26 cellular contexts compared by ENCODE assay signal in genomic region chr11:30452114-30452513, GRCh38.
A peak's percentile ranks its signal among the peaks of the same experiment; 100 is the strongest.
DNase-seq lines count a peak whose midpoint lies in the region; ATAC-seq, FAIRE-seq and TF ChIP-seq lines count a peak whose summit lies in the region.
"Had no signal": no experiment of that assay in that cellular context is flagged by ENCODE, and none has a peak within 500 bp of the region (broad histone marks: within the 10 kb centered on the region; RNA-seq: fewer than 3 reads in every experiment).

No MANE protein-coding gene starts in this region.

- no peak overlapping the region for H2AFZ ChIP-seq in HepG2 (ENCODE audit: low read length)
- H2AFZ ChIP-seq in H1 (ENCODE audit: low read length): no peak overlapping the region

- TF ChIP-seq CTCF in liver (IDR thresholded peaks at IDR 0.05; ENCODE audit: low read depth, low read length, missing input control): no peak
- no peak for TF ChIP-seq CTCF in HepG2 (CRISPR knock-in tag; IDR thresholded peaks at IDR 0.05)
- TF ChIP-seq CTCF in H1 (IDR thresholded peaks at IDR 0.05; ENCODE audit: control extremely low read depth in 1 of 3, insufficient read depth in 1 of 3, low read depth in 1 of 3, low read length in 3 of 3): no peak
- TF ChIP-seq CTCF in mesothelial cell of epicardium (IDR thresholded peaks at IDR 0.05; ENCODE audit: unreplicated experiment): no peak

- no peak overlapping the region for H2BK15ac ChIP-seq in H1 (ENCODE audit: low read length)

- no peaks in the 10 kb centered on the region for H3K27me3 ChIP-seq in liver (ENCODE audit: control insufficient read depth in 4 of 4, insufficient read depth in 4 of 4, low read length in 3 of 4)
- no peaks in the 10 kb centered on the region for H3K27me3 ChIP-seq in HepG2 (ENCODE audit: control insufficient read depth in 1 of 2, insufficient read depth in 2 of 2, low read length in 2 of 2)
- peaks cover 0 to 9% (median 4%) of the 10 kb centered on the region in 4 experiments; a peak in 4 of 7 replicates for H3K27me3 ChIP-seq in H1 (replicated peaks in 1 of 4; ENCODE audit: control insufficient read depth in 3 of 4, extremely low read depth in 1 of 4, insufficient read depth in 3 of 4, low read length in 3 of 4)
- H3K27me3 ChIP-seq: BE2C, SJCRH30 had no signal

- H3K9me3 Mint-ChIP-seq in mesothelial cell of epicardium: no peaks in the 10 kb centered on the region

- FAIRE-seq in HepG2 (lab: Jason Lieb, UNC) (no peak), H1 (lab: Jason Lieb, UNC) (no peak), GM12891 (lab: Jason Lieb, UNC) (no peak)
- FAIRE-seq: GM18507 had no signal

- peak overlapping the region; percentile 27; the same call in 1 of the 2 replicates for H2BK5ac ChIP-seq in H1 (ENCODE audit: low read depth, low read length)

- H3K4me3 ChIP-seq in liver (ENCODE audit: low read depth in 1 of 3, low read length in 3 of 3) (no peak overlapping the region), HepG2 (replicated peaks in 1 of 3; ENCODE audit: insufficient read depth in 1 of 3, low read depth in 2 of 3, low read length in 3 of 3) (no peak overlapping the region), H1 (ENCODE audit: extremely low read depth in 1 of 4, insufficient read depth in 2 of 4, low read depth in 3 of 4, low read length in 4 of 4) (no peak overlapping the region; a peak in 1 of 8 replicates)
- H3K4me3 ChIP-seq: HAP-1, SJCRH30 had no signal

- peak overlapping the region; percentile 7 for H4K5ac ChIP-seq in H1 (ENCODE audit: insufficient read length, low read depth, low read length)

- ATAC-seq in HepG2: no peak
- ATAC-seq in HG02884 (IDR thresholded peaks at IDR 0.05; ENCODE audit: unreplicated experiment): no peak
- ATAC-seq in HG03521 (IDR thresholded peaks at IDR 0.05; ENCODE audit: unreplicated experiment): no peak
- ATAC-seq: PC-3, SK-N-SH treated with all-trans-retinoic acid at 6 μM for 48 hours had no signal

- H3K36me3 ChIP-seq in liver (ENCODE audit: control insufficient read depth in 4 of 4, insufficient read depth in 3 of 4, low read depth in 1 of 4, low read length in 3 of 4) (no peaks in the 10 kb centered on the region), HepG2 (replicated peaks in 1 of 2; ENCODE audit: control insufficient read depth in 1 of 2, insufficient read depth in 2 of 2, low read length in 2 of 2) (no peaks in the 10 kb centered on the region), H1 (ENCODE audit: control insufficient read depth in 2 of 4, insufficient read depth in 4 of 4, low read length in 3 of 4) (no peaks in the 10 kb centered on the region)
- H3K36me3 ChIP-seq: BE2C, SJCRH30 had no signal

- no peak for TF ChIP-seq RAD21 in liver (IDR thresholded peaks at IDR 0.05)
- no peak for TF ChIP-seq RAD21 in HepG2 (CRISPR knock-in tag; IDR thresholded peaks at IDR 0.05)
- TF ChIP-seq RAD21 in H1 (IDR thresholded peaks at IDR 0.05 in 1 of 2, conservative IDR thresholded peaks at IDR 0.05 in 1 of 2; ENCODE audit: low read depth in 2 of 2, low read length in 2 of 2): no peak

- H3K9ac ChIP-seq in liver (ENCODE audit: low read depth in 1 of 2, low read length in 2 of 2): no peak overlapping the region
- H3K9ac ChIP-seq in HepG2 (ENCODE audit: insufficient read depth, low read depth, low read length): no peak overlapping the region
- H3K9ac ChIP-seq in H1 (replicated peaks in 1 of 4; ENCODE audit: extremely low read depth in 1 of 4, low read depth in 3 of 4, low read length in 3 of 4): no peak overlapping the region

- TF ChIP-seq EP300 in HepG2 (IDR thresholded peaks at IDR 0.05; ENCODE audit: low read depth in 2 of 2, low read length in 2 of 2) (no peak), HepG2 (CRISPR knock-in tag; IDR thresholded peaks at IDR 0.05; ENCODE audit: borderline replicate concordance) (no peak), H1 (IDR thresholded peaks at IDR 0.05; ENCODE audit: borderline replicate concordance in 1 of 2, low read depth in 2 of 2, low read length in 2 of 2) (no peak)

- TF ChIP-seq POLR2A in HepG2 (IDR thresholded peaks at IDR 0.05; ENCODE audit: insufficient read depth in 1 of 2, low read depth in 2 of 2, low read length in 2 of 2) (no peak), H1 (IDR thresholded peaks at IDR 0.05; ENCODE audit: control extremely low read depth in 1 of 2, low read depth in 2 of 2, low read length in 2 of 2) (no peak), GM12891 (IDR thresholded peaks at IDR 0.05; ENCODE audit: low read depth, low read length) (no peak), erythroblast (IDR thresholded peaks at IDR 0.05; ENCODE audit: low read length) (no peak)

- H3K9me3 ChIP-seq in liver (ENCODE audit: control insufficient read depth in 4 of 4, low read length in 3 of 4) (no peaks in the 10 kb centered on the region), HepG2 (ENCODE audit: low read length) (no peaks in the 10 kb centered on the region), H1 (ENCODE audit: insufficient read depth in 2 of 2, low read depth in 1 of 2, low read length in 1 of 2) (no peaks in the 10 kb centered on the region)
- H3K9me3 ChIP-seq: BE2C, HAP-1, SJCRH30 had no signal

- H2AK5ac ChIP-seq in H1 (ENCODE audit: low read depth, low read length): peak overlapping the region; percentile 18; the same call in 1 of the 2 replicates

- POLR2A ChIA-PET in HepG2 (lab: Yijun Ruan, JAX) (no interaction called here), H1 (lab: Charles Lee; ENCODE audit: partially characterized antibody) (interaction anchor here (1.0 kb wide), 1 partner anchor 134 kb away, joined by 3 read pairs; the partner anchor contains the start of gene MPPED2)

- H3K23ac ChIP-seq in H1 (ENCODE audit: insufficient read length): no peak overlapping the region

- peaks cover 10% of the 10 kb centered on the region for H3K36me3 Mint-ChIP-seq in mesothelial cell of epicardium
- H3K36me3 Mint-ChIP-seq: CD14-positive monocyte; CD8-positive, alpha-beta memory T cell had no signal

- H3K4me2 ChIP-seq in HepG2 (ENCODE audit: low read depth, low read length) (no peak overlapping the region), H1 (ENCODE audit: insufficient read depth in 1 of 2, low read depth in 2 of 2, low read length in 2 of 2) (peak overlapping the region in 1 of 2 experiments; percentile 36; a peak in 1 of 4 replicates)

- no peak overlapping the region for H3K18ac ChIP-seq in H1 (ENCODE audit: extremely low read depth, low read length)

- no peaks in the 10 kb centered on the region for H3K27me3 Mint-ChIP-seq in mesothelial cell of epicardium (ENCODE audit: low read depth)

- no peaks in the 10 kb centered on the region for H3K79me1 ChIP-seq in H1 (ENCODE audit: low read depth, low read length)

- H2BK20ac ChIP-seq in H1 (ENCODE audit: low read length): no peak overlapping the region

- H4K91ac ChIP-seq in H1 (replicated peaks; ENCODE audit: insufficient read length, low read length): peak overlapping the region; percentile 27

- H4K20me1 ChIP-seq in HepG2 (ENCODE audit: insufficient read depth, low read length) (no peaks in the 10 kb centered on the region), H1 (replicated peaks in 1 of 2; ENCODE audit: control insufficient read depth in 1 of 2, insufficient read depth in 2 of 2, low read length in 2 of 2) (peaks cover 0 to 1% of the 10 kb centered on the region in 2 experiments)

- DNase-seq in HepG2 (ENCODE audit: low spot score) (no peak), H1 (ENCODE audit: low read depth in 1 of 2, low spot score in 2 of 2) (no peak), mesothelial cell of epicardium (ENCODE audit: low spot score in 2 of 2, unreplicated experiment in 2 of 2) (no peak), GM12891 (ENCODE audit: insufficient read length, low spot score) (no peak), erythroblast (lab: John Stamatoyannopoulos, UW) (no peak)
- DNase-seq: 8988T; ACHN; BE2C; CD8-positive, alpha-beta memory T cell; DMS79 treated with DMSO at 0.1 percent for 48 hours; NCI-H1092; NCI-H1436; NCI-H187; NCI-H2081 treated with DMSO at 0.1 percent for 48 hours; NCI-H2171; NCI-H226; NCI-H510A; PC-3; SJCRH30 had no signal

- H3K4ac ChIP-seq in H1 (replicated peaks; ENCODE audit: insufficient read length, low read depth, low read length): no peak overlapping the region

- CTCF ChIA-PET in HepG2 (lab: Yijun Ruan, JAX; ENCODE audit: low intra/inter-chr PET ratio, low total read pairs) (no interaction called here), H1 (lab: Charles Lee; ENCODE audit: partially characterized antibody) (interaction anchor here (1.2 to 1.7 kb wide), 3 partner anchors 15 to 107 kb away, joined by 3 to 6 read pairs (median 4); no protein-coding TSS in a partner anchor)

- BruUV-seq in HepG2 (replicated peaks; lab: Mats Ljungman, UMichigan): no TSS peak

- H2BK12ac ChIP-seq in H1 (ENCODE audit: low read depth, low read length): peak overlapping the region; percentile 45

- H3K4me1 Mint-ChIP-seq in mesothelial cell of epicardium: peaks cover 63% of the 10 kb centered on the region
- H3K4me1 Mint-ChIP-seq: CD8-positive, alpha-beta memory T cell had no signal

- no peak overlapping the region for H4K8ac ChIP-seq in H1 (ENCODE audit: extremely low read depth, insufficient read depth, low read length)

- H3K56ac ChIP-seq in H1 (replicated peaks; ENCODE audit: insufficient read length, low read depth, low read length): no peak overlapping the region

- no peaks in the 10 kb centered on the region for H3K79me2 ChIP-seq in HepG2 (ENCODE audit: insufficient read depth, low read length)
- H3K79me2 ChIP-seq in H1 (ENCODE audit: control insufficient read depth in 1 of 2, insufficient read depth in 2 of 2, low read length in 2 of 2): no peaks in the 10 kb centered on the region

- peak overlapping the region; percentile 34 for H3K14ac ChIP-seq in H1 (ENCODE audit: insufficient read length)

- WGBS in liver: 55% methylated on average over 4 of the region's 4 CpGs
- WGBS in HepG2 (ENCODE audit: low lambda C conversion rate): 11% methylated on average over 4 of the region's 4 CpGs
- WGBS in H1 (ENCODE audit: extremely low coverage in 1 of 2, insufficient coverage in 1 of 2, insufficient read length in 1 of 2, insufficient replicate concordance in 2 of 2, low coverage in 1 of 2, low lambda C conversion rate in 2 of 2, missing lambda C conversion rate in 1 of 2), 2 experiments: 71% methylated on average over 4 of the region's 4 CpGs; no CpG with 5 or more reads in 1 of the 2 experiments

- in situ Hi-C loops in HepG2 (cut with HindIII; ENCODE audit: extremely low pct_ligation_motif_present, low pct_unique_long_range_greater_than_20kb): no loop called here

- peak overlapping the region; percentile 83 for H3K27ac Mint-ChIP-seq in mesothelial cell of epicardium
- H3K27ac Mint-ChIP-seq: CD14-positive monocyte; CD8-positive, alpha-beta memory T cell had no signal

- no peak overlapping the region for H2BK120ac ChIP-seq in H1 (replicated peaks; ENCODE audit: low read depth, low read length)

- no peak overlapping the region for H3K27ac ChIP-seq in liver (ENCODE audit: low read depth in 1 of 2, low read length in 2 of 2)
- no peak overlapping the region for H3K27ac ChIP-seq in HepG2 (ENCODE audit: extremely low read length, insufficient read depth, low read length)
- no peak overlapping the region for H3K27ac ChIP-seq in H1 (ENCODE audit: low read depth, low read length)
- H3K27ac ChIP-seq: SJCRH30 had no signal

- H3K23me2 ChIP-seq in H1 (ENCODE audit: low read depth, low read length): no peaks in the 10 kb centered on the region

- H3K4me1 ChIP-seq in liver (ENCODE audit: control insufficient read depth in 4 of 4, insufficient read depth in 4 of 4, low read length in 3 of 4) (peaks cover 0 to 15% (median 3%) of the 10 kb centered on the region in 4 donors), HepG2 (ENCODE audit: insufficient read depth, low read length) (no peaks in the 10 kb centered on the region), H1 (replicated peaks in 1 of 4; ENCODE audit: control insufficient read depth in 3 of 4, insufficient read depth in 4 of 4, low read length in 3 of 4) (peaks cover 8 to 31% (median 28%) of the 10 kb centered on the region in 4 experiments)
- H3K4me1 ChIP-seq: BE2C, SJCRH30 had no signal

- H3K4me3 Mint-ChIP-seq in mesothelial cell of epicardium: no peak overlapping the region
- H3K4me3 Mint-ChIP-seq: CD14-positive monocyte had no signal

- intact Hi-C loops in HepG2 (cut with micrococcal nuclease; ENCODE audit: unreplicated experiment): no loop called here
